8 cellular contexts compared by ENCODE assay signal in the genomic region with DNA sequence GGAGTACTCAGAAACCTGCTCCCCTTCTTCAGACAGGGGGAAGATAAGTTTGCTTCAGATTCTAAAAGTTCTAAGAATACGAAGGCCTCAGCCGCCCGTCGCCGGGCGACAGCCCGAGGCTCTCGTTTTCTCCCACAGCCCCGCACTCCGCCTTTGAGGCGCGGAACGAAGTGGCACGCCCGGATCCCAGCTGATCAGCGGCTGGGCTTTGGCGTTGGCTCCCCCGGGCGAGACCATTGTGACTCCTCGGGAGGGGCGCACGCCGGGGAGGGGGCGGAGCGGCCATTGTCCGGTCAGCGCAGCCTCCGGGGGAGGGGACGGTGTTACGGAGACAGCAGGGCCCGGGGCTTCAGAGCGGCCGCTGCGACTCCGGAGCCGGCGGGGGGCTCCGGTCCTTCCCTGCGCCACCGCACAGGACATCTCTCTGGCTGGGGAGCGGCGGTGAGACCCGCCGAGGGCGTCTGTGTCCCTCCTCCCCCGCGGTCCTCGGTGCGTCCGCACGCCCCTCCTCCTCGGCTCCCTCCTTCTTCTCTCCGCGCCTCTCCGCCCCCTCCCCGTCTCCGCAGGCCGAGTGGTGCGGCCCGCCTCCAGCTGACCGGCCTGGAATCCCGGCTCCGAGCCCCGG. TPM values are rescaled to one million over a fixed set of nuclear protein-coding genes. Genes with fewer than 3 reads are reported as not detected.
A peak's percentile ranks its signal among the peaks of the same experiment; 100 is the strongest.
DNase-seq lines count a peak whose midpoint lies in the region; ATAC-seq, FAIRE-seq and TF ChIP-seq lines count a peak whose summit lies in the region.

A gene with protein sequence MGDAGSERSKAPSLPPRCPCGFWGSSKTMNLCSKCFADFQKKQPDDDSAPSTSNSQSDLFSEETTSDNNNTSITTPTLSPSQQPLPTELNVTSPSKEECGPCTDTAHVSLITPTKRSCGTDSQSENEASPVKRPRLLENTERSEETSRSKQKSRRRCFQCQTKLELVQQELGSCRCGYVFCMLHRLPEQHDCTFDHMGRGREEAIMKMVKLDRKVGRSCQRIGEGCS (plus strand): TSS at position 551 of the 625 bp plus-strand sequence. CDS start 219 bp downstream, outside the sequence.

- H3K23me2 ChIP-seq in H1 (ENCODE audit: low read depth, low read length): peaks cover 6% of the 10 kb centered on the region

- H2BK5ac ChIP-seq in H1 (ENCODE audit: low read depth, low read length) (peak within 1 kb of the TSS; percentile 86), mesenchymal stem cell (ENCODE audit: low read depth, low read length, poor library complexity, severe bottlenecking) (peak within 1 kb of the TSS; percentile 97)

- H2BK120ac ChIP-seq in H1 (replicated peaks; ENCODE audit: low read depth, low read length) (peak within 1 kb of the TSS; percentile 47), mesenchymal stem cell (ENCODE audit: low read depth, low read length) (peak within 1 kb of the TSS; percentile 100)

- no peaks in the 10 kb centered on the region for H3K27me3 Mint-ChIP-seq in activated CD8-positive, alpha-beta memory T cell treated with anti-CD3 and anti-CD28 coated beads, Interleukin-2, amount 10 ng/mL, durations not matched to agents 7 days and 5 days

- peak within 1 kb of the TSS; percentile 93 for H3K18ac ChIP-seq in H1 (ENCODE audit: extremely low read depth, low read length)
- H3K18ac ChIP-seq in mesenchymal stem cell (ENCODE audit: low read depth in 1 of 2, low read length in 2 of 2): peak within 1 kb of the TSS; percentile 95 to 99

- TF ChIP-seq POLR2A in H1 (IDR thresholded peaks at IDR 0.05; ENCODE audit: control extremely low read depth in 1 of 2, low read depth in 2 of 2, low read length in 2 of 2): no peak

- H3K79me1 ChIP-seq in H1 (ENCODE audit: low read depth, low read length): peaks cover 2% of the 10 kb centered on the region; the same call in 1 of the 2 replicates
- H3K79me1 ChIP-seq in mesenchymal stem cell (replicated peaks; ENCODE audit: low read length, poor library complexity, severe bottlenecking): peaks cover 4% of the 10 kb centered on the region

- TF ChIP-seq CTCF in H1 (IDR thresholded peaks at IDR 0.05; ENCODE audit: control extremely low read depth in 1 of 3, insufficient read depth in 1 of 3, low read depth in 1 of 3, low read length in 3 of 3): no peak

- H3K4me2 ChIP-seq in H1 (ENCODE audit: insufficient read depth in 1 of 2, low read depth in 2 of 2, low read length in 2 of 2): peak within 1 kb of the TSS; percentile 84 to 88
- H3K4me2 ChIP-seq in mesenchymal stem cell (ENCODE audit: low read length, poor library complexity, severe bottlenecking): peak within 1 kb of the TSS; percentile 73

- H3K23ac ChIP-seq in H1 (ENCODE audit: insufficient read length) (no peak within 1 kb of the TSS), mesenchymal stem cell (ENCODE audit: low read length in 2 of 2) (peak within 1 kb of the TSS in 1 of 2 experiments; percentile 67)

- peak within 1 kb of the TSS; percentile 56 for H2AFZ ChIP-seq in H1 (ENCODE audit: low read length)
- peak within 1 kb of the TSS; percentile 67 for H2AFZ ChIP-seq in mesenchymal stem cell (ENCODE audit: low read depth, low read length)

- peak within 1 kb of the TSS; percentile 79; the same call in 1 of the 2 replicates for H4K8ac ChIP-seq in H1 (ENCODE audit: extremely low read depth, insufficient read depth, low read length)
- peak within 1 kb of the TSS; percentile 97 for H4K8ac ChIP-seq in mesenchymal stem cell (ENCODE audit: low read length)

- H3K27ac Mint-ChIP-seq in activated CD8-positive, alpha-beta memory T cell treated with anti-CD3 and anti-CD28 coated beads, Interleukin-2, amount 10 ng/mL, durations not matched to agents 7 days and 5 days: peak within 1 kb of the TSS; percentile 98

- no peak within 1 kb of the TSS for H2BK20ac ChIP-seq in H1 (ENCODE audit: low read length)

- peaks cover 18 to 41% of the 10 kb centered on the region in 2 experiments for H3K79me2 ChIP-seq in H1 (ENCODE audit: control insufficient read depth in 1 of 2, insufficient read depth in 2 of 2, low read length in 2 of 2)

- no peak within 1 kb of the TSS for H2BK12ac ChIP-seq in H1 (ENCODE audit: low read depth, low read length)
- peak within 1 kb of the TSS in 1 of 2 experiments; percentile 90 for H2BK12ac ChIP-seq in mesenchymal stem cell (ENCODE audit: low read length in 2 of 2)

- peaks cover 6 to 9% of the 10 kb centered on the region in 2 experiments for H4K20me1 ChIP-seq in H1 (replicated peaks in 1 of 2; ENCODE audit: control insufficient read depth in 1 of 2, insufficient read depth in 2 of 2, low read length in 2 of 2)

- H2BK15ac ChIP-seq in H1 (ENCODE audit: low read length): no peak within 1 kb of the TSS
- H2BK15ac ChIP-seq in mesenchymal stem cell (ENCODE audit: low read depth, poor library complexity, severe bottlenecking): peak within 1 kb of the TSS; percentile 79

- H4K5ac ChIP-seq in H1 (ENCODE audit: insufficient read length, low read depth, low read length): peak within 1 kb of the TSS; percentile 85

- H3K4me1 Mint-ChIP-seq in activated CD8-positive, alpha-beta memory T cell treated with anti-CD3 and anti-CD28 coated beads, Interleukin-2, amount 10 ng/mL, durations not matched to agents 7 days and 5 days: peaks cover 36% of the 10 kb centered on the region

- 0% methylated on average over 31 of the region's 64 CpGs; no CpG with 5 or more reads in 1 of the 2 experiments for WGBS in H1 (ENCODE audit: extremely low coverage in 1 of 2, insufficient coverage in 1 of 2, insufficient read length in 1 of 2, insufficient replicate concordance in 2 of 2, low coverage in 1 of 2, low lambda C conversion rate in 2 of 2, missing lambda C conversion rate in 1 of 2), 2 experiments
- under 1% methylated on average over 28 of the region's 64 CpGs for WGBS in mesenchymal stem cell

- H3K36me3 ChIP-seq in H1 (ENCODE audit: control insufficient read depth in 2 of 4, insufficient read depth in 4 of 4, low read length in 3 of 4) (no peaks in the 10 kb centered on the region), mesenchymal stem cell (ENCODE audit: control insufficient read depth in 1 of 2, insufficient read depth in 2 of 2, low read depth in 1 of 2, low read length in 2 of 2) (peaks cover 0 to 6% of the 10 kb centered on the region in 2 experiments)

- CTCF ChIA-PET in activated CD8-positive, alpha-beta memory T cell treated with anti-CD3 and anti-CD28 coated beads, Interleukin-2, amount 10 ng/mL, durations not matched to agents 7 days and 5 days (lab: Charles Lee): interaction anchor here (0.5 to 2.2 kb wide), 8 partner anchors 12 to 884 kb away, joined by 3 to 8 read pairs (median 3); a partner anchor contains a TSS
- CTCF ChIA-PET in H1 (lab: Charles Lee; ENCODE audit: partially characterized antibody): interaction anchor here (1.2 to 1.8 kb wide), 3 partner anchors 8 to 26 kb away, joined by 3 to 5 read pairs (median 3); no protein-coding TSS in a partner anchor

- H3K27ac ChIP-seq in H1 (ENCODE audit: low read depth, low read length): peak within 1 kb of the TSS; percentile 96
- peak within 1 kb of the TSS; percentile 99 for H3K27ac ChIP-seq in mesenchymal stem cell (ENCODE audit: low read length, poor library complexity, severe bottlenecking)

- POLR2A ChIA-PET in H1 (lab: Charles Lee; ENCODE audit: partially characterized antibody): interaction anchor here (0.6 to 4.6 kb wide), 23 partner anchors 8 to 386 kb away, joined by 3 to 26 read pairs (median 4); a partner anchor contains a TSS

- H3K9ac ChIP-seq in H1 (replicated peaks in 1 of 4; ENCODE audit: extremely low read depth in 1 of 4, low read depth in 3 of 4, low read length in 3 of 4) (peak within 1 kb of the TSS; percentile 83 to 87 (median 84)), mesenchymal stem cell (ENCODE audit: low read length) (peak within 1 kb of the TSS; percentile 99)

- DNase-seq in COR-L47 (lab: John Stamatoyannopoulos, UW): peak; percentile 95
- peak in 75 of 76 experiments; percentile 86 to 100 (median 97) for DNase-seq in HUDEP-2 (lab: John Stamatoyannopoulos, UW; ENCODE audit: unreplicated experiment in 76 of 76)
- peak; percentile 92 for DNase-seq in NOMO-1 treated with dmso at 0.1 percent for 144 hours (lab: John Stamatoyannopoulos, UW; ENCODE audit: unreplicated experiment)
- peak; percentile 96 for DNase-seq in activated CD8-positive, alpha-beta memory T cell treated with anti-CD3 and anti-CD28 coated beads, Interleukin-2, amount 10 ng/mL, durations not matched to agents 7 days and 5 days
- peak; percentile 79 to 98 for DNase-seq in H1 (ENCODE audit: low read depth in 1 of 2, low spot score in 2 of 2)
- peak; percentile 98 for DNase-seq in mesenchymal stem cell
- peak; percentile 80 for DNase-seq in stimulated activated CD8-positive, alpha-beta memory T cell treated with anti-CD3 and anti-CD28 coated beads, Interleukin-12 subunit alpha, Interleukin-12 subunit beta, amount 100 ng/mL, for 24 hours (ENCODE audit: extremely low read depth)

- H3K4me3 Mint-ChIP-seq in activated CD8-positive, alpha-beta memory T cell treated with anti-CD3 and anti-CD28 coated beads, Interleukin-2, amount 10 ng/mL, durations not matched to agents 7 days and 5 days: peak within 1 kb of the TSS; percentile 92

- ATAC-seq in GM21390 (IDR thresholded peaks at IDR 0.05; ENCODE audit: unreplicated experiment): peak; percentile 83
- ATAC-seq in activated CD8-positive, alpha-beta memory T cell treated with anti-CD3 and anti-CD28 coated beads, Interleukin-2, amount 10 ng/mL, durations not matched to agents 7 days and 5 days: peak; percentile 85

- H3K4me1 ChIP-seq in H1 (replicated peaks in 1 of 4; ENCODE audit: control insufficient read depth in 3 of 4, insufficient read depth in 4 of 4, low read length in 3 of 4): peaks cover 3 to 13% (median 7%) of the 10 kb centered on the region in 4 experiments; a peak in 6 of 7 replicates
- H3K4me1 ChIP-seq in mesenchymal stem cell (ENCODE audit: control insufficient read depth, insufficient read depth, low read depth, low read length): peaks cover 15% of the 10 kb centered on the region

- H4K91ac ChIP-seq in H1 (replicated peaks; ENCODE audit: insufficient read length, low read length) (peak within 1 kb of the TSS; percentile 22), mesenchymal stem cell (ENCODE audit: low read length) (peak within 1 kb of the TSS; percentile 98)

- peak within 1 kb of the TSS; percentile 74 to 93 (median 86) for H3K4me3 ChIP-seq in H1 (ENCODE audit: extremely low read depth in 1 of 4, insufficient read depth in 2 of 4, low read depth in 3 of 4, low read length in 4 of 4)
- peak within 1 kb of the TSS; percentile 88 to 97 for H3K4me3 ChIP-seq in mesenchymal stem cell (ENCODE audit: insufficient read depth in 1 of 2, low read depth in 1 of 2, low read length in 2 of 2)

- H3K14ac ChIP-seq in H1 (ENCODE audit: insufficient read length) (peak within 1 kb of the TSS; percentile 94), mesenchymal stem cell (ENCODE audit: low read length in 2 of 2) (peak within 1 kb of the TSS; percentile 62 to 71)

- no peaks in the 10 kb centered on the region for H3K9me3 ChIP-seq in H1 (ENCODE audit: insufficient read depth in 2 of 2, low read depth in 1 of 2, low read length in 1 of 2)
- H3K9me3 ChIP-seq in mesenchymal stem cell (ENCODE audit: control insufficient read depth, low read length): no peaks in the 10 kb centered on the region

- TF ChIP-seq RAD21 in H1 (IDR thresholded peaks at IDR 0.05 in 1 of 2, conservative IDR thresholded peaks at IDR 0.05 in 1 of 2; ENCODE audit: low read depth in 2 of 2, low read length in 2 of 2): 0 out of 4 replicates have a peak, but pooled peaks of 1 of the 2 experiments have one; percentile 3

- H3K9me3 Mint-ChIP-seq in activated CD8-positive, alpha-beta memory T cell treated with anti-CD3 and anti-CD28 coated beads, Interleukin-2, amount 10 ng/mL, durations not matched to agents 7 days and 5 days (ENCODE audit: low read depth): no peaks in the 10 kb centered on the region

- H3K56ac ChIP-seq in H1 (replicated peaks; ENCODE audit: insufficient read length, low read depth, low read length): peak within 1 kb of the TSS; percentile 84

- TF ChIP-seq EP300 in H1 (IDR thresholded peaks at IDR 0.05; ENCODE audit: borderline replicate concordance in 1 of 2, low read depth in 2 of 2, low read length in 2 of 2): peak in 1 of 2 experiments; percentile 95; a peak in 2 of 3 replicates

- FAIRE-seq in H1 (lab: Jason Lieb, UNC): no peak

- no peak within 1 kb of the TSS for H3K4ac ChIP-seq in H1 (replicated peaks; ENCODE audit: insufficient read length, low read depth, low read length)
- peak within 1 kb of the TSS; percentile 85 to 96 for H3K4ac ChIP-seq in mesenchymal stem cell (ENCODE audit: low read depth in 1 of 2, low read length in 2 of 2)

- no peaks in the 10 kb centered on the region for H3K36me3 Mint-ChIP-seq in activated CD8-positive, alpha-beta memory T cell treated with anti-CD3 and anti-CD28 coated beads, Interleukin-2, amount 10 ng/mL, durations not matched to agents 7 days and 5 days

- no peaks in the 10 kb centered on the region; a peak in 1 of 7 replicates for H3K27me3 ChIP-seq in H1 (replicated peaks in 1 of 4; ENCODE audit: control insufficient read depth in 3 of 4, extremely low read depth in 1 of 4, insufficient read depth in 3 of 4, low read length in 3 of 4)
- H3K27me3 ChIP-seq in mesenchymal stem cell (ENCODE audit: control insufficient read depth in 1 of 2, insufficient read depth in 1 of 2, low read length in 2 of 2): no peaks in the 10 kb centered on the region

- H2AK5ac ChIP-seq in H1 (ENCODE audit: low read depth, low read length) (no peak within 1 kb of the TSS), mesenchymal stem cell (ENCODE audit: low read length, severe bottlenecking) (no peak within 1 kb of the TSS)

RNA-seq across cellular contexts. Expression of the gene that starts here (rescaled TPM):
- total RNA-seq in activated CD8-positive, alpha-beta memory T cell treated with anti-CD3 and anti-CD28 coated beads, Interleukin-2, amount 10 ng/mL, durations not matched to agents 7 days and 5 days: 10 to 100 TPM; 30.9 to 34.4 TPM
- total RNA-seq in H1 (2021; fragmentation: NEBNext Ultra II Directional; extraction: Animal tissue kit (Norgen Biotek cat#: 25700)): 44.8 and 51.3 TPM in 2 replicates
- 13.0 and 19.6 TPM in 2 replicates for polyA plus RNA-seq in H1 (2011; rRNA removed)
- 14.5 TPM for polyA plus RNA-seq in H1 (2011; cell fraction: cytosol; rRNA removed)
- polyA plus RNA-seq in H1 (2011; cell fraction: nucleus; rRNA removed): 13.8 TPM
- 54.3 to 80.1 TPM (median 64.9 TPM) in 4 replicates for polyA plus RNA-seq in H1 (2012, experiment 1 of 2)
- 31.0 TPM for polyA plus RNA-seq in H1 (2012, experiment 2 of 2)
- polyA plus RNA-seq in H1 (2013, experiment 1 of 2): 27.0 TPM
- 25.8 TPM for polyA plus RNA-seq in H1 (2013, experiment 2 of 2)
- 9.4 and 14.3 TPM in 2 replicates for polyA minus RNA-seq in H1 (2011; rRNA and poly(A)+ RNA removed)
- 15.6 TPM for polyA minus RNA-seq in H1 (2011; cell fraction: cytosol; rRNA and poly(A)+ RNA removed)
- 22.2 TPM for polyA minus RNA-seq in H1 (2011; cell fraction: nucleus; rRNA and poly(A)+ RNA removed)
- 84.2 TPM for polyA plus RNA-seq in mesenchymal stem cell (2013, experiment 1 of 2)
- 86.1 TPM for polyA plus RNA-seq in mesenchymal stem cell (2013, experiment 2 of 2)

Comparison
In these comparisons a context has a peak if more than half of its experiments do, and no peak if none do; other contexts are left out.
1. Peak in every context shown above with its lines: DNase-seq, ATAC-seq, H3K4me3 ChIP-seq and H3K27ac ChIP-seq.